8 cellular contexts compared by ENCODE assay signal in the genomic region with DNA sequence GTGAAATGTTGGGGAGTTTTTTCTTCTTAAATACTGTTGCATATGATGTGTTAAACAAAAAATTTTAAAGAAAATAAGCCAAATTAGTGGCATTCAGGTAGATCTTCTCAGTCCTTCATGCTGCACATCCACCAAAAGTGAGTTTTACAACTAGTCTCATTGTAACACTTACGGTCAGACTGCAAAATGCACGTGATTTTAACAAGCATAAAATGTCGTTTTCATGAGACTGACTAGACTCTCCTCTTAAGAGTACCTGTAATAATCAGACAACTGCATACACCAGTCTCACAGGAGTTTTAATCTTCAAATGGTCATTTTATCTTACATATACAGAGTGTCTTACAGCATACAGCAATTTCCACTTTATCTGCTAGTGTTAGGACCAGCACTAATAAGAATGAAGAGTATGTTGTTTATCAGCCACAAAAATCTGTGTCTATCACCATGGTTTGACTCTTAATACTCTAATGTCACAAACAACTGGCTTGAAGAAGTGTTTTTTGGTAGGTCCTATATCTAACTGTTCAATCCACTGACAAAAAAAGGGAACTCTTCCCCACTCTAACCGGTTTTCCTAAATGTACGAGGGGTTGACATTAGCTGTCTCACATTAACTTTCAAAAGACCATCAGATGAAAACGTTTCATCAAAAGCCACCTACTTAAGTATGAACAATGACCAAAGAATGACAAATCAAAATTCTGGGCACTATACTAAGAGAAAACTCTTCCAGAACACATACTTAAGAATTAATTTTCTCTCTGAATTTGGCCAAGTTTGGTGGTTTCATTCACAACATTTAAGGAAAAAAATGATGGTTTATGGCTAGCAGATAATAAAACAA. TPM values are rescaled to one million over a fixed set of nuclear protein-coding genes. Genes with fewer than 3 reads are reported as not detected.
DNase-seq lines count a peak whose midpoint lies in the region; TF ChIP-seq lines count a peak whose summit lies in the region.

No MANE protein-coding gene starts in this region.

- H3K4me1 Mint-ChIP-seq in glutamatergic neuron (ENCODE audit: low read depth, unreplicated experiment) = peaks cover 29% of the 10 kb centered on the region

- H3K4me3 ChIP-seq in WI38 (ENCODE audit: low read depth, low read length) (peak overlapping the region; percentile 74), skeletal muscle satellite cell (ENCODE audit: low read length) (peak overlapping the region; percentile 93)

- H3K9me3 ChIP-seq in skeletal muscle satellite cell (replicated peaks; ENCODE audit: low read length) = no peaks in the 10 kb centered on the region

- H3K9me3 Mint-ChIP-seq in glutamatergic neuron (ENCODE audit: unreplicated experiment) = peaks cover 16% of the 10 kb centered on the region

- peak; percentile 45 for DNase-seq in NCI-H1105 treated with DMSO at 0.1 percent for 48 hours (lab: John Stamatoyannopoulos, UW)
- no peak for DNase-seq in NCI-H1105 (lab: John Stamatoyannopoulos, UW)
- no peak for DNase-seq in glutamatergic neuron
- no peak for DNase-seq in GM20000 (ENCODE audit: low spot score)
- no peak for DNase-seq in foreskin melanocyte
- no peak for DNase-seq in DMS53 (lab: John Stamatoyannopoulos, UW)

- H3K4me2 ChIP-seq in skeletal muscle satellite cell (ENCODE audit: low read length) = peak overlapping the region; percentile 86

- H3K36me3 ChIP-seq in skeletal muscle satellite cell (ENCODE audit: insufficient read depth, low read length) = peaks cover 4% of the 10 kb centered on the region

- H3K27me3 Mint-ChIP-seq in glutamatergic neuron (ENCODE audit: unreplicated experiment) = peaks cover 9% of the 10 kb centered on the region

- no peaks in the 10 kb centered on the region for H3K27me3 ChIP-seq in skeletal muscle satellite cell (ENCODE audit: control insufficient read depth, insufficient read depth, low read length)

- peak overlapping the region; percentile 95 for H3K4me3 Mint-ChIP-seq in glutamatergic neuron (ENCODE audit: unreplicated experiment)

- peak overlapping the region; percentile 98 for H3K27ac Mint-ChIP-seq in glutamatergic neuron (ENCODE audit: unreplicated experiment)

- H3K4me1 ChIP-seq in skeletal muscle satellite cell (ENCODE audit: control insufficient read depth, insufficient read depth, low read length) = peaks cover 19% of the 10 kb centered on the region

- TF ChIP-seq CTCF in WI38 (IDR thresholded peaks at IDR 0.05; ENCODE audit: low read depth, low read length) = no peak
- TF ChIP-seq CTCF in glutamatergic neuron (IDR thresholded peaks at IDR 0.05; ENCODE audit: partially characterized antibody, unreplicated experiment) = no peak
- no peak for TF ChIP-seq CTCF in GM20000 (IDR thresholded peaks at IDR 0.05; ENCODE audit: extremely low read depth, missing control alignments)

- H3K9ac ChIP-seq in skeletal muscle satellite cell (ENCODE audit: low read depth, low read length) = peak overlapping the region; percentile 85

- H3K36me3 Mint-ChIP-seq in glutamatergic neuron (ENCODE audit: unreplicated experiment) = no peaks in the 10 kb centered on the region

RNA-seq across cellular contexts. Expression of a gene that starts 1.5 kb away (rescaled TPM):
- total RNA-seq in glutamatergic neuron (ENCODE audit: unreplicated experiment) = 56.1 TPM
- 14.2 TPM in 2 replicates for total RNA-seq in skeletal muscle satellite cell (2012; rRNA removed)

RNA-seq across cellular contexts. Expression of a gene that starts 42.5 kb away (rescaled TPM):
- 18.0 TPM for total RNA-seq in glutamatergic neuron (ENCODE audit: unreplicated experiment)
- total RNA-seq in skeletal muscle satellite cell (2012; rRNA removed) = 8.1 and 12.9 TPM in 2 replicates
